18 cellular contexts compared by ENCODE assay signal in genomic region chr11:20067665-20068064, GRCh38.
DNase-seq lines count a peak whose midpoint lies in the region; ATAC-seq and TF ChIP-seq lines count a peak whose summit lies in the region.
"Had no signal": no experiment of that assay in that cellular context is flagged by ENCODE, and none has a peak within 500 bp of the region (broad histone marks: within the 10 kb centered on the region; RNA-seq: fewer than 3 reads in every experiment).

No MANE protein-coding gene starts in this region.

- in situ Hi-C loops in mammary epithelial cell (cut with MboI; ENCODE audit: low sequenced_read_pairs in 2 of 2) = no loop called here

- H3K4ac ChIP-seq in neuronal stem cell (ENCODE audit: low read length) = no peak overlapping the region

- no peak overlapping the region for H3K9ac ChIP-seq in mammary epithelial cell (ENCODE audit: insufficient read depth, low read length)
- H3K9ac ChIP-seq in neuronal stem cell (ENCODE audit: low read depth, low read length, poor library complexity) = no peak overlapping the region
- H3K9ac ChIP-seq: BLaER1 treated with 17β-estradiol and CSF1 and Interleukin-3, amounts not matched to agents 10 nM and 100 nM had no signal

- H3K18ac ChIP-seq in neuronal stem cell (ENCODE audit: low read length) = no peak overlapping the region

- H2BK12ac ChIP-seq in neuronal stem cell (ENCODE audit: low read length) = no peak overlapping the region

- CTCF ChIA-PET in MCF 10A (lab: Yijun Ruan, JAX) (interaction anchor here (0.6 to 2.5 kb wide), 7 partner anchors 40 to 695 kb away, joined by 3 to 8 read pairs (median 3); no protein-coding TSS in a partner anchor), mammary epithelial cell (lab: Charles Lee; ENCODE audit: low non-redundant PET) (no interaction called here), Caco-2 (lab: Charles Lee) (interaction anchor here (0.7 kb wide), 1 partner anchor 41 kb away, joined by 4 read pairs; no protein-coding TSS in a partner anchor)

- H3K27me3 Mint-ChIP-seq in MCF 10A (ENCODE audit: insufficient read depth, unreplicated experiment) (no peaks in the 10 kb centered on the region), Caco-2 (ENCODE audit: insufficient read depth, unreplicated experiment) (no peaks in the 10 kb centered on the region)
- peaks cover 7 to 11% of the 10 kb centered on the region in 2 donors for H3K27me3 Mint-ChIP-seq in natural killer cell treated with Interleukin-12 subunit alpha and Interleukin-12 subunit beta and Interleukin-15 and Interleukin-18, amount 100 ng/mL, for 72 hours
- H3K27me3 Mint-ChIP-seq: IgD-negative memory B cell had no signal

- no peak overlapping the region for H2BK120ac ChIP-seq in neuronal stem cell (ENCODE audit: low read depth, low read length)

- H4K91ac ChIP-seq in neuronal stem cell (ENCODE audit: low read depth, low read length, poor library complexity) = no peak overlapping the region

- H3K36me3 Mint-ChIP-seq in MCF 10A (ENCODE audit: insufficient read depth, unreplicated experiment) = peaks cover 100% of the 10 kb centered on the region
- H3K36me3 Mint-ChIP-seq in Caco-2 (ENCODE audit: insufficient read depth, unreplicated experiment) = peaks cover 79% of the 10 kb centered on the region
- H3K36me3 Mint-ChIP-seq in natural killer cell treated with Interleukin-12 subunit alpha and Interleukin-12 subunit beta and Interleukin-15 and Interleukin-18, amount 100 ng/mL, for 72 hours = no peaks in the 10 kb centered on the region
- H3K36me3 Mint-ChIP-seq: CD8-positive, alpha-beta T cell; IgD-negative memory B cell had no signal

- no peaks in the 10 kb centered on the region for H3K9me3 Mint-ChIP-seq in MCF 10A (ENCODE audit: unreplicated experiment)
- H3K9me3 Mint-ChIP-seq in Caco-2 (ENCODE audit: unreplicated experiment) = no peaks in the 10 kb centered on the region
- no peaks in the 10 kb centered on the region for H3K9me3 Mint-ChIP-seq in natural killer cell treated with Interleukin-12 subunit alpha and Interleukin-12 subunit beta and Interleukin-15 and Interleukin-18, amount 100 ng/mL, for 72 hours
- H3K9me3 Mint-ChIP-seq: CD8-positive, alpha-beta T cell; GM23338 had no signal

- H3K4me1 Mint-ChIP-seq in MCF 10A (ENCODE audit: insufficient read depth, unreplicated experiment) (no peaks in the 10 kb centered on the region), Caco-2 (ENCODE audit: low read depth, unreplicated experiment) (peaks cover 18% of the 10 kb centered on the region)
- H3K4me1 Mint-ChIP-seq in natural killer cell treated with Interleukin-12 subunit alpha and Interleukin-12 subunit beta and Interleukin-15 and Interleukin-18, amount 100 ng/mL, for 72 hours (ENCODE audit: low read depth in 2 of 2) = no peaks in the 10 kb centered on the region
- H3K4me1 Mint-ChIP-seq: B cell, IgD-negative memory B cell had no signal

- H3K4me1 ChIP-seq in mammary epithelial cell (ENCODE audit: insufficient read depth, low read length) (no peaks in the 10 kb centered on the region), Caco-2 (peaks cover 29% of the 10 kb centered on the region), breast epithelium (no peaks in the 10 kb centered on the region), neuronal stem cell (ENCODE audit: control insufficient read depth in 2 of 2, insufficient read depth in 1 of 2, low read depth in 1 of 2, low read length in 2 of 2) (no peaks in the 10 kb centered on the region)
- H3K4me1 ChIP-seq: BLaER1 treated with 17β-estradiol and CSF1 and Interleukin-3, amounts not matched to agents 10 nM and 100 nM had no signal

- no peak overlapping the region for H2AFZ ChIP-seq in mammary epithelial cell (ENCODE audit: low read depth, low read length)
- H2AFZ ChIP-seq in neuronal stem cell (ENCODE audit: low read length) = no peak overlapping the region
- H2AFZ ChIP-seq: GM23338 had no signal

- no peaks in the 10 kb centered on the region for H3K79me1 ChIP-seq in neuronal stem cell (ENCODE audit: low read depth, low read length)

- H3K36me3 ChIP-seq in mammary epithelial cell (ENCODE audit: insufficient read depth, low read length) (peaks cover 3% of the 10 kb centered on the region), Caco-2 (ENCODE audit: control insufficient read depth, insufficient read depth, low read length) (0 out of 2 replicates have a peak, but pooled peaks cover 1% of the 10 kb centered on the region), breast epithelium (no peaks in the 10 kb centered on the region), neuronal stem cell (replicated peaks in 1 of 2; ENCODE audit: control insufficient read depth in 2 of 2, insufficient read depth in 2 of 2, low read length in 2 of 2) (peaks cover 2 to 32% of the 10 kb centered on the region in 2 donors)
- H3K36me3 ChIP-seq: BLaER1 treated with 17β-estradiol and CSF1 and Interleukin-3, amounts not matched to agents 10 nM and 100 nM had no signal

- POLR2A ChIA-PET in MCF 10A (lab: Yijun Ruan, JAX) = interaction anchor here (0.6 to 2.2 kb wide), 2 partner anchors 44 to 52 kb away, joined by 3 to 5 read pairs; no protein-coding TSS in a partner anchor
- POLR2A ChIA-PET in Caco-2 (lab: Charles Lee) = no interaction called here

- no peak for TF ChIP-seq POLR2A in breast epithelium (IDR thresholded peaks at IDR 0.05)

- H2AK5ac ChIP-seq in neuronal stem cell (ENCODE audit: low read depth, low read length) = no peak overlapping the region

- DNase-seq in MCF 10A (ENCODE audit: unreplicated experiment) (no peak), mammary epithelial cell (no peak), Caco-2 (no peak), breast epithelium (ENCODE audit: low spot score in 2 of 2) (no peak), anterior cingulate cortex (lab: John Stamatoyannopoulos, UW) (no peak), neuronal stem cell (ENCODE audit: low spot score) (no peak)
- DNase-seq in natural killer cell treated with Interleukin-12 subunit alpha and Interleukin-12 subunit beta and Interleukin-15 and Interleukin-18, amount 100 ng/mL, for 72 hours (ENCODE audit: low spot score) = no peak
- DNase-seq: 8988T; CD8-positive, alpha-beta T cell; DMS 273 treated with DMSO at 0.1 percent for 48 hours; DMS79; GDM1; HCEC 1CT had no signal

- peak overlapping the region; percentile 82 for H3K27ac Mint-ChIP-seq in MCF 10A (ENCODE audit: low read depth, unreplicated experiment)
- H3K27ac Mint-ChIP-seq in Caco-2 (ENCODE audit: unreplicated experiment) = peak overlapping the region; percentile 61
- H3K27ac Mint-ChIP-seq in natural killer cell treated with Interleukin-12 subunit alpha and Interleukin-12 subunit beta and Interleukin-15 and Interleukin-18, amount 100 ng/mL, for 72 hours = no peak overlapping the region
- H3K27ac Mint-ChIP-seq: B cell; CD8-positive, alpha-beta T cell; IgD-negative memory B cell had no signal

- no peak overlapping the region for H3K4me3 ChIP-seq in mammary epithelial cell (replicated peaks in 1 of 3; ENCODE audit: insufficient read depth in 1 of 3, low read depth in 2 of 3, low read length in 3 of 3)
- no peak overlapping the region for H3K4me3 ChIP-seq in Caco-2 (ENCODE audit: low read depth, low read length)
- no peak overlapping the region for H3K4me3 ChIP-seq in breast epithelium
- no peak overlapping the region for H3K4me3 ChIP-seq in neuronal stem cell (ENCODE audit: low read length in 2 of 2)
- H3K4me3 ChIP-seq: BLaER1 treated with 17β-estradiol and CSF1 and Interleukin-3, amounts not matched to agents 10 nM and 100 nM; GM23338 had no signal

- H2BK5ac ChIP-seq in neuronal stem cell (ENCODE audit: low read length) = no peak overlapping the region

- no TSS peak for BruUV-seq in MCF 10A (replicated peaks; lab: Mats Ljungman, UMichigan)
- BruUV-seq in mammary epithelial cell (replicated peaks; lab: Mats Ljungman, UMichigan) = no TSS peak
- no TSS peak for BruUV-seq in Caco-2 (replicated peaks; lab: Mats Ljungman, UMichigan)

- H3K23ac ChIP-seq in neuronal stem cell (ENCODE audit: low read depth, low read length, poor library complexity) = no peak overlapping the region

- 75% methylated on average over 2 of the region's 2 CpGs for WGBS in mammary epithelial cell (ENCODE audit: low coverage, missing lambda C conversion rate)
- WGBS in neuronal stem cell (ENCODE audit: extremely low coverage in 2 of 2, insufficient read length in 2 of 2, insufficient replicate concordance in 1 of 2), 2 donors = no CpG with 5 or more reads among the region's 2 CpGs

- ATAC-seq in natural killer cell treated with Interleukin-12 subunit alpha and Interleukin-12 subunit beta and Interleukin-15 and Interleukin-18, amount 100 ng/mL, for 72 hours = no peak
- ATAC-seq: CD8-positive, alpha-beta T cell; GM23338 had no signal

- no peak overlapping the region for H3K4me2 ChIP-seq in mammary epithelial cell (ENCODE audit: insufficient read depth, low read depth, low read length)
- no peak overlapping the region for H3K4me2 ChIP-seq in neuronal stem cell (ENCODE audit: insufficient read depth, low read length, poor library complexity, severe bottlenecking)
- H3K4me2 ChIP-seq: BLaER1 treated with 17β-estradiol and CSF1 and Interleukin-3, amounts not matched to agents 10 nM and 100 nM; GM23338 had no signal

- intact Hi-C loops in MCF 10A (cut with micrococcal nuclease) (no loop called here), mammary epithelial cell (cut with micrococcal nuclease) (no loop called here), Caco-2 (cut with micrococcal nuclease; ENCODE audit: unreplicated experiment) (no loop called here), breast epithelium (cut with DNase I; ENCODE audit: low total_unique reads) (no loop called here)

- H3K27me3 ChIP-seq in mammary epithelial cell (ENCODE audit: insufficient read depth, low read length) = no peaks in the 10 kb centered on the region
- H3K27me3 ChIP-seq in Caco-2 (replicated peaks; ENCODE audit: control insufficient read depth, insufficient read depth, low read length) = no peaks in the 10 kb centered on the region
- no peaks in the 10 kb centered on the region for H3K27me3 ChIP-seq in breast epithelium
- H3K27me3 ChIP-seq in neuronal stem cell (ENCODE audit: control insufficient read depth in 3 of 3, insufficient read depth in 3 of 3, low read depth in 1 of 3, low read length in 3 of 3) = no peaks in the 10 kb centered on the region
- H3K27me3 ChIP-seq: BLaER1 treated with 17β-estradiol and CSF1 and Interleukin-3, amounts not matched to agents 10 nM and 100 nM had no signal

- H4K20me1 ChIP-seq in mammary epithelial cell (ENCODE audit: insufficient read depth, low read length) = no peaks in the 10 kb centered on the region
- H4K20me1 ChIP-seq: BLaER1 treated with 17β-estradiol and CSF1 and Interleukin-3, amounts not matched to agents 10 nM and 100 nM had no signal

- H3K9me3 ChIP-seq in mammary epithelial cell (replicated peaks; ENCODE audit: insufficient read depth, low read length) = no peaks in the 10 kb centered on the region
- 0 out of 2 replicates have a peak, but pooled peaks cover 3% of the 10 kb centered on the region for H3K9me3 ChIP-seq in Caco-2
- H3K9me3 ChIP-seq in breast epithelium = no peaks in the 10 kb centered on the region
- H3K9me3 ChIP-seq in neuronal stem cell (replicated peaks in 1 of 2; ENCODE audit: control insufficient read depth in 2 of 2, insufficient read depth in 1 of 2, low read depth in 1 of 2, low read length in 2 of 2) = no peaks in the 10 kb centered on the region

- dilution Hi-C loops in mammary epithelial cell (cut with HindIII; ENCODE audit: low sequenced_read_pairs) = no loop called here

- no peaks in the 10 kb centered on the region for H3K79me2 ChIP-seq in mammary epithelial cell (ENCODE audit: insufficient read depth, low read length)

- TF ChIP-seq CTCF in MCF 10A (IDR thresholded peaks at IDR 0.05; ENCODE audit: unreplicated experiment) = no peak
- TF ChIP-seq CTCF in mammary epithelial cell (conservative IDR thresholded peaks at IDR 0.05 in 1 of 2, IDR thresholded peaks at IDR 0.05 in 1 of 2; ENCODE audit: extremely low read depth in 1 of 2, insufficient read depth in 1 of 2, low read depth in 1 of 2, low read length in 2 of 2) = no peak
- TF ChIP-seq CTCF in Caco-2 (IDR thresholded peaks at IDR 0.05; ENCODE audit: insufficient read depth in 1 of 2, low read depth in 1 of 2, low read length in 1 of 2, severe bottlenecking in 1 of 2, unreplicated experiment in 1 of 2) = no peak
- no peak for TF ChIP-seq CTCF in breast epithelium (IDR thresholded peaks at IDR 0.05)

- no peak overlapping the region for H3K4me3 Mint-ChIP-seq in MCF 10A (ENCODE audit: unreplicated experiment)
- H3K4me3 Mint-ChIP-seq in Caco-2 (ENCODE audit: unreplicated experiment) = no peak overlapping the region
- H3K4me3 Mint-ChIP-seq in natural killer cell treated with Interleukin-12 subunit alpha and Interleukin-12 subunit beta and Interleukin-15 and Interleukin-18, amount 100 ng/mL, for 72 hours = no peak overlapping the region
- H3K4me3 Mint-ChIP-seq: B cell; CD8-positive, alpha-beta T cell; GM23338; IgD-negative memory B cell had no signal

- no peak overlapping the region for H2BK15ac ChIP-seq in neuronal stem cell (ENCODE audit: low read length)

- no peak overlapping the region for H3K14ac ChIP-seq in neuronal stem cell (ENCODE audit: low read length)

- no peak overlapping the region for H4K8ac ChIP-seq in neuronal stem cell (ENCODE audit: low read depth, low read length)

- H3K27ac ChIP-seq in mammary epithelial cell (ENCODE audit: insufficient read depth, low read depth, low read length) = no peak overlapping the region
- peak overlapping the region; percentile 5 to 44 for H3K27ac ChIP-seq in breast epithelium
- no peak overlapping the region for H3K27ac ChIP-seq in neuronal stem cell (replicated peaks; ENCODE audit: low read length)
- H3K27ac ChIP-seq: BLaER1 treated with 17β-estradiol and CSF1 and Interleukin-3, amounts not matched to agents 10 nM and 100 nM; HL-60 had no signal

Comparison
In these comparisons a context has a peak if more than half of its experiments do, and no peak if none do; other contexts are left out.
1. H3K27ac ChIP-seq: peak in breast epithelium (2 of 2); none in mammary epithelial cell (single experiment) and neuronal stem cell (single experiment).
2. H3K27ac Mint-ChIP-seq: peak in MCF 10A (single experiment) and Caco-2 (single experiment); none in natural killer cell treated with Interleukin-12 subunit alpha and Interleukin-12 subunit beta and Interleukin-15 and Interleukin-18, amount 100 ng/mL, for 72 hours (0 of 2).